ENCODE assay signal across 8 cellular contexts in the genomic region with DNA sequence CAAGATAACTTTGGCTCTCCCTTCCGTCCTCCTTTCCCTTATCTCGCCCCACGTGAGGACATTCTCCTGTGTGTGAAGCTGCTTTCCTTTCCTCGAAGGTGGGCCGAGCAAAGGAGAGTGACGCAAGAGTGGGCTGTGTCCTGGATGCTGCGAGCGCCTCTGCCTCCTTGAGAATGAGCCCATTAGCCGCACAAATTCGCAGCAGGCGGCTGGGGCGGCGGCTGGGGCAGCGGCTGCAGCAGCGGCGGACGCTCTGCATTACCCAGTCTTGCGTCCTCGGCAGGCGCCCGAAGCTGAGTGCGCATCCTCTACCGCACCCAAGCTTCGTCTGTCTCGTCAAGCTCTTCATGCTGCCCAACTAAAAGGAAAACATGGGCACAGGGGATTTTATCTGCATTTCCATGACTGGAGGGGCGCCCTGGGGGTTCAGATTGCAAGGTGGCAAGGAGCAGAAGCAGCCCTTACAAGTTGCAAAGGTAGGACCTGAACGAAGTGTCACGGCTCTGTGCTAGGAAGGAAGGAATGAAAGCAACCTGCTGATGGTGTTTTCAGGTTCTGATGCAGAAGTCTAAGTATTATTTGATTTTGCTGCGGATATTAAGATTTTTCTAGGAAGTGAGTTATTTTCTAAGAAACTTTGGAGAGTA. TPM values are rescaled to one million over a fixed set of nuclear protein-coding genes. Genes with fewer than 3 reads are reported as not detected.
A peak's percentile ranks its signal among the peaks of the same experiment; 100 is the strongest.
DNase-seq lines count a peak whose midpoint lies in the region; ATAC-seq and TF ChIP-seq lines count a peak whose summit lies in the region.

A gene with protein sequence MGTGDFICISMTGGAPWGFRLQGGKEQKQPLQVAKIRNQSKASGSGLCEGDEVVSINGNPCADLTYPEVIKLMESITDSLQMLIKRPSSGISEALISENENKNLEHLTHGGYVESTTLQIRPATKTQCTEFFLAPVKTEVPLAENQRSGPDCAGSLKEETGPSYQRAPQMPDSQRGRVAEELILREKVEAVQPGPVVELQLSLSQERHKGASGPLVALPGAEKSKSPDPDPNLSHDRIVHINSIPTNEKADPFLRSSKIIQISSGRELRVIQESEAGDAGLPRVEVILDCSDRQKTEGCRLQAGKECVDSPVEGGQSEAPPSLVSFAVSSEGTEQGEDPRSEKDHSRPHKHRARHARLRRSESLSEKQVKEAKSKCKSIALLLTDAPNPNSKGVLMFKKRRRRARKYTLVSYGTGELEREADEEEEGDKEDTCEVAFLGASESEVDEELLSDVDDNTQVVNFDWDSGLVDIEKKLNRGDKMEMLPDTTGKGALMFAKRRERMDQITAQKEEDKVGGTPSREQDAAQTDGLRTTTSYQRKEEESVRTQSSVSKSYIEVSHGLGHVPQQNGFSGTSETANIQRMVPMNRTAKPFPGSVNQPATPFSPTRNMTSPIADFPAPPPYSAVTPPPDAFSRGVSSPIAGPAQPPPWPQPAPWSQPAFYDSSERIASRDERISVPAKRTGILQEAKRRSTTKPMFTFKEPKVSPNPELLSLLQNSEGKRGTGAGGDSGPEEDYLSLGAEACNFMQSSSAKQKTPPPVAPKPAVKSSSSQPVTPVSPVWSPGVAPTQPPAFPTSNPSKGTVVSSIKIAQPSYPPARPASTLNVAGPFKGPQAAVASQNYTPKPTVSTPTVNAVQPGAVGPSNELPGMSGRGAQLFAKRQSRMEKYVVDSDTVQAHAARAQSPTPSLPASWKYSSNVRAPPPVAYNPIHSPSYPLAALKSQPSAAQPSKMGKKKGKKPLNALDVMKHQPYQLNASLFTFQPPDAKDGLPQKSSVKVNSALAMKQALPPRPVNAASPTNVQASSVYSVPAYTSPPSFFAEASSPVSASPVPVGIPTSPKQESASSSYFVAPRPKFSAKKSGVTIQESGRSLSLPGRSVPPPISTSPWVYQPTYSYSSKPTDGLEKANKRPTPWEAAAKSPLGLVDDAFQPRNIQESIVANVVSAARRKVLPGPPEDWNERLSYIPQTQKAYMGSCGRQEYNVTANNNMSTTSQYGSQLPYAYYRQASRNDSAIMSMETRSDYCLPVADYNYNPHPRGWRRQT (plus strand): TSS at position 189 of the 647 bp plus-strand sequence. CDS start 183 bp downstream, at position 372.

- peak within 1 kb of the TSS; percentile 31 for H3K4me3 ChIP-seq in GM12865 (ENCODE audit: low read depth, low read length)

- intact Hi-C loops in dendritic cell treated with granulocyte-macrophage colony-stimulating factor and Interleukin-4, amounts not matched to agents 40 ng/mL and 50 ng/mL, for 4 days (cut with micrococcal nuclease), result no loop called here

- H3K27me3 Mint-ChIP-seq in dendritic cell treated with granulocyte-macrophage colony-stimulating factor and Interleukin-4, amounts not matched to agents 40 ng/mL and 50 ng/mL, for 4 days, result peaks cover 30% of the 10 kb centered on the region

- H3K4me1 Mint-ChIP-seq in dendritic cell treated with granulocyte-macrophage colony-stimulating factor and Interleukin-4, amounts not matched to agents 40 ng/mL and 50 ng/mL, for 4 days (ENCODE audit: low read depth), result peaks cover 16% of the 10 kb centered on the region

- no peaks in the 10 kb centered on the region for H3K36me3 Mint-ChIP-seq in dendritic cell treated with granulocyte-macrophage colony-stimulating factor and Interleukin-4, amounts not matched to agents 40 ng/mL and 50 ng/mL, for 4 days (ENCODE audit: low read depth)

- TF ChIP-seq CTCF in GM12865 (IDR thresholded peaks at IDR 0.05; ENCODE audit: insufficient read depth, low read depth, low read length, missing control alignments) (no peak), VCaP (conservative IDR thresholded peaks at IDR 0.05) (no peak)

- DNase-seq in GM12865 (ENCODE audit: low read depth) (peak; percentile 71), NCI-H128 (lab: John Stamatoyannopoulos, UW; ENCODE audit: unreplicated experiment) (peak; percentile 4), left lobe of liver (ENCODE audit: low spot score) (peak; percentile 53), inferior parietal cortex (ENCODE audit: extremely low spot score) (no peak)
- DNase-seq in stimulated activated CD4-positive, alpha-beta T cell treated with anti-CD3 and anti-CD28 coated beads, Interleukin-1b, Interleukin-23, amount 100 ng/mL, for 48 hours, result peak; percentile 35

- H3K27ac Mint-ChIP-seq in dendritic cell treated with granulocyte-macrophage colony-stimulating factor and Interleukin-4, amounts not matched to agents 40 ng/mL and 50 ng/mL, for 4 days, result no peak within 1 kb of the TSS

- peak within 1 kb of the TSS; percentile 54 for H3K4me3 Mint-ChIP-seq in dendritic cell treated with granulocyte-macrophage colony-stimulating factor and Interleukin-4, amounts not matched to agents 40 ng/mL and 50 ng/mL, for 4 days

- H3K9me3 Mint-ChIP-seq in dendritic cell treated with granulocyte-macrophage colony-stimulating factor and Interleukin-4, amounts not matched to agents 40 ng/mL and 50 ng/mL, for 4 days, result no peaks in the 10 kb centered on the region

- peak within 1 kb of the TSS; percentile 39; the same call in 1 of the 2 replicates for H3K27ac ChIP-seq in VCaP

- ATAC-seq in HG02623 (IDR thresholded peaks at IDR 0.05; ENCODE audit: unreplicated experiment), result peak; percentile 79
- ATAC-seq in left lobe of liver, result peak; percentile 84

RNA-seq across cellular contexts. Expression of the gene that starts here (rescaled TPM):
- total RNA-seq in left lobe of liver, result 3.6 TPM
